In genomic region chr18:26909599-26910290, GRCh38 we compare ENCODE assay signal across 18 cellular contexts. TPM values are rescaled to one million over a fixed set of nuclear protein-coding genes. Genes with fewer than 3 reads are reported as not detected.
DNase-seq lines count a peak whose midpoint lies in the region; ATAC-seq and TF ChIP-seq lines count a peak whose summit lies in the region.
"Had no signal": no experiment of that assay in that cellular context is flagged by ENCODE, and none has a peak within 500 bp of the region (broad histone marks: within the 10 kb centered on the region; RNA-seq: fewer than 3 reads in every experiment).

No MANE protein-coding gene starts in this region.

- H3K27ac ChIP-seq in H9 (ENCODE audit: insufficient read length, low read depth, low read length) = no peak overlapping the region
- H3K27ac ChIP-seq in CD4-positive, alpha-beta T cell (ENCODE audit: low read depth, low read length) = no peak overlapping the region
- H3K27ac ChIP-seq in A673 (ENCODE audit: low read depth, low read length, poor library complexity, severe bottlenecking) = no peak overlapping the region
- H3K27ac ChIP-seq: BLaER1, coronary artery had no signal

- no peak overlapping the region for H3K4me3 Mint-ChIP-seq in H9
- no peak overlapping the region for H3K4me3 Mint-ChIP-seq in CD4-positive, alpha-beta T cell
- H3K4me3 Mint-ChIP-seq: activated CD8-positive, alpha-beta T cell treated with anti-CD3 and anti-CD28 coated beads, Interleukin-2, amount 10 ng/mL, durations not matched to agents 7 days and 5 days; naive B cell had no signal

- H4K20me1 ChIP-seq in H9 (ENCODE audit: control insufficient read depth, insufficient read depth, insufficient read length) = no peaks in the 10 kb centered on the region
- H4K20me1 ChIP-seq: BLaER1 had no signal

- ATAC-seq in CD4-positive, alpha-beta T cell (ENCODE audit: poor library complexity) = no peak
- ATAC-seq: activated CD8-positive, alpha-beta T cell treated with anti-CD3 and anti-CD28 coated beads, Interleukin-2, amount 10 ng/mL, durations not matched to agents 7 days and 5 days; left lobe of liver had no signal

- H3K9ac ChIP-seq in H9 (ENCODE audit: extremely low read depth, insufficient read length, low read length) = no peak overlapping the region
- H3K9ac ChIP-seq: BLaER1 had no signal

- no peak overlapping the region for H3K18ac ChIP-seq in H9 (ENCODE audit: insufficient read length, low read depth, low read length)

- H3K27ac Mint-ChIP-seq in H9 = peak overlapping the region in 1 of 3 experiments; percentile 23; a peak in 1 of 7 replicates
- no peak overlapping the region for H3K27ac Mint-ChIP-seq in CD4-positive, alpha-beta T cell
- H3K27ac Mint-ChIP-seq: activated CD8-positive, alpha-beta T cell treated with anti-CD3 and anti-CD28 coated beads, Interleukin-2, amount 10 ng/mL, durations not matched to agents 7 days and 5 days; naive B cell had no signal

- H3K27me3 ChIP-seq in H9 (ENCODE audit: insufficient read depth, low read length) (no peaks in the 10 kb centered on the region), A673 (replicated peaks; ENCODE audit: insufficient read depth, low read depth, low read length, poor library complexity) (no peaks in the 10 kb centered on the region)
- no peaks in the 10 kb centered on the region for H3K27me3 ChIP-seq in CD4-positive, alpha-beta T cell (ENCODE audit: control insufficient read depth, insufficient read depth, low read length)
- H3K27me3 ChIP-seq: BLaER1 had no signal

- H2BK120ac ChIP-seq in H9 (ENCODE audit: low read depth, low read length, poor library complexity, severe bottlenecking) = no peak overlapping the region

- TF ChIP-seq CTCF in H9 (conservative IDR thresholded peaks at IDR 0.05) (no peak), A673 (conservative IDR thresholded peaks at IDR 0.05; ENCODE audit: low read depth, low read length) (no peak)
- TF ChIP-seq CTCF in CD4-positive, alpha-beta T cell (IDR thresholded peaks at IDR 0.05) = no peak

- no peaks in the 10 kb centered on the region for H3K36me3 ChIP-seq in A673 (ENCODE audit: insufficient read depth, low read length, poor library complexity, severe bottlenecking)
- H3K36me3 ChIP-seq: BLaER1 had no signal

- H3K27me3 Mint-ChIP-seq in H9 (ENCODE audit: low read depth) = no peaks in the 10 kb centered on the region
- H3K27me3 Mint-ChIP-seq in CD4-positive, alpha-beta T cell = no peaks in the 10 kb centered on the region

- H3T11ph ChIP-seq in H9 (ENCODE audit: low read length) = no peak overlapping the region

- H3K79me1 ChIP-seq in H9 (ENCODE audit: insufficient read depth, low read depth, low read length, poor library complexity, severe bottlenecking) = no peaks in the 10 kb centered on the region

- H3K23me2 ChIP-seq in H9 (ENCODE audit: insufficient read length, low read depth, low read length, poor library complexity, severe bottlenecking) = no peaks in the 10 kb centered on the region

- no peak overlapping the region for H2BK5ac ChIP-seq in H9 (ENCODE audit: insufficient read length, low read length)

- H3K36me3 Mint-ChIP-seq in H9 (ENCODE audit: insufficient read depth in 1 of 3, low read depth in 3 of 3) = peaks cover 0 to 2% (median 0%) of the 10 kb centered on the region in 3 experiments; a peak in 2 of 7 replicates
- H3K36me3 Mint-ChIP-seq in CD4-positive, alpha-beta T cell (ENCODE audit: low read depth) = no peaks in the 10 kb centered on the region
- H3K36me3 Mint-ChIP-seq: naive B cell had no signal

- no peak overlapping the region for H3K4me3 ChIP-seq in A673 (ENCODE audit: low read depth, low read length, poor library complexity, severe bottlenecking)
- H3K4me3 ChIP-seq: BLaER1, coronary artery had no signal

- H3K9me3 Mint-ChIP-seq in H9 = peaks cover 3 to 7% of the 10 kb centered on the region in 2 experiments; a peak in 3 of 5 replicates
- peaks cover 16% of the 10 kb centered on the region for H3K9me3 Mint-ChIP-seq in CD4-positive, alpha-beta T cell

- POLR2A ChIA-PET in CD4-positive, alpha-beta T cell (lab: Charles Lee) = no interaction called here
- POLR2A ChIA-PET in A673 (lab: Charles Lee; ENCODE audit: low non-redundant PET) = no interaction called here

- DNase-seq in H9 (peak; percentile 41), anterior cingulate cortex (lab: John Stamatoyannopoulos, UW) (peak in 45 of 58 donors; percentile 2 to 76 (median 31)), inferior parietal cortex (ENCODE audit: extremely low spot score) (peak; percentile 73), putamen (ENCODE audit: low spot score) (peak; percentile 66), T-helper 1 cell (no peak), A673 (ENCODE audit: low spot score) (no peak)
- no peak for DNase-seq in CD4-positive, alpha-beta T cell
- DNase-seq: activated CD8-positive, alpha-beta T cell treated with anti-CD3 and anti-CD28 coated beads, Interleukin-2, amount 10 ng/mL, durations not matched to agents 7 days and 5 days; DMS153; erythroblast; naive B cell; NCI-H1417 treated with DMSO at 0.1 percent for 48 hours; retina had no signal

- no peak overlapping the region for H3K14ac ChIP-seq in H9 (ENCODE audit: insufficient read depth, low read length)

- H4K91ac ChIP-seq in H9 (ENCODE audit: insufficient read length, low read depth, low read length) = no peak overlapping the region

- no peak overlapping the region for H3K23ac ChIP-seq in H9 (ENCODE audit: insufficient read length, low read depth, low read length)

- H3K9me3 ChIP-seq in H9 (ENCODE audit: control insufficient read depth, low read depth, low read length) (no peaks in the 10 kb centered on the region), A673 (ENCODE audit: low read depth, low read length, poor library complexity, severe bottlenecking) (no peaks in the 10 kb centered on the region)
- H3K9me3 ChIP-seq in CD4-positive, alpha-beta T cell (ENCODE audit: control insufficient read depth, low read length) = no peaks in the 10 kb centered on the region

- H4K8ac ChIP-seq in H9 (replicated peaks; ENCODE audit: insufficient read length, low read depth, low read length) = no peak overlapping the region

- intact Hi-C loops in CD4-positive, alpha-beta T cell (cut with DNase I, micrococcal nuclease) = no loop called here
- intact Hi-C loops in A673 (cut with micrococcal nuclease; ENCODE audit: unreplicated experiment) = no loop called here

- H3K4me1 ChIP-seq in H9 (ENCODE audit: insufficient read depth, low read length) (no peaks in the 10 kb centered on the region; the same call in 1 of the 2 replicates), A673 (ENCODE audit: insufficient read depth, low read length, poor library complexity, severe bottlenecking) (no peaks in the 10 kb centered on the region)

- BruUV-seq in A673 (replicated peaks; lab: Mats Ljungman, UMichigan) = no TSS peak

- no peak overlapping the region for H3K56ac ChIP-seq in H9 (ENCODE audit: insufficient read length, low read depth, low read length)

- H2AK5ac ChIP-seq in H9 (ENCODE audit: insufficient read length, low read length) = no peak overlapping the region

- H2AFZ ChIP-seq in H9 (ENCODE audit: low read length) = no peak overlapping the region

- H3K79me2 ChIP-seq in H9 (ENCODE audit: insufficient read depth, low read length) = no peaks in the 10 kb centered on the region

- H3K4ac ChIP-seq in H9 (ENCODE audit: low read depth, low read length) = no peak overlapping the region

- peaks cover 10 to 11% of the 10 kb centered on the region in 2 experiments for H3K4me1 Mint-ChIP-seq in H9
- H3K4me1 Mint-ChIP-seq in CD4-positive, alpha-beta T cell (ENCODE audit: low read depth) = no peaks in the 10 kb centered on the region
- H3K4me1 Mint-ChIP-seq: naive B cell had no signal

- no peak overlapping the region for H3K4me2 ChIP-seq in H9 (ENCODE audit: insufficient read depth, insufficient read length, low read length)
- H3K4me2 ChIP-seq: BLaER1 had no signal

- H2BK12ac ChIP-seq in H9 (ENCODE audit: insufficient read length, low read depth, low read length) = no peak overlapping the region

- H2BK15ac ChIP-seq in H9 (ENCODE audit: low read depth, low read length) = no peak overlapping the region

- no CpG with 5 or more reads among the region's 5 CpGs for WGBS in H9 (ENCODE audit: extremely low coverage, insufficient read length, low lambda C conversion rate)

- no peak overlapping the region for H4K5ac ChIP-seq in H9 (ENCODE audit: insufficient read length, low read depth, low read length)

- CTCF ChIA-PET in CD4-positive, alpha-beta T cell (lab: Charles Lee) = no interaction called here
- CTCF ChIA-PET in A673 (lab: Charles Lee) = no interaction called here

- no peak overlapping the region for H2BK20ac ChIP-seq in H9 (ENCODE audit: low read depth, low read length, poor library complexity, severe bottlenecking)

RNA-seq across cellular contexts. Expression of gene AQP4, which starts 44.2 kb away (rescaled TPM):
- total RNA-seq in H9 (2021) (0.31 and 0.42 TPM in 2 replicates), A673 (2021) (not detected in 2 replicates)
- total RNA-seq in CD4-positive, alpha-beta T cell = not detected
- total RNA-seq: activated CD8-positive, alpha-beta T cell treated with anti-CD3 and anti-CD28 coated beads, Interleukin-2, amount 10 ng/mL, durations not matched to agents 7 days and 5 days; glomerular endothelial cell; LHCN-M2 had no signal

Comparison
In these comparisons a context has a peak if more than half of its experiments do, and no peak if none do; other contexts are left out.
1. DNase-seq: peak in H9 (single experiment), anterior cingulate cortex (45 of 58), inferior parietal cortex (single experiment) and putamen (single experiment); none in CD4-positive, alpha-beta T cell (0 of 10), T-helper 1 cell (0 of 5) and A673 (single experiment).